In the genomic region with DNA sequence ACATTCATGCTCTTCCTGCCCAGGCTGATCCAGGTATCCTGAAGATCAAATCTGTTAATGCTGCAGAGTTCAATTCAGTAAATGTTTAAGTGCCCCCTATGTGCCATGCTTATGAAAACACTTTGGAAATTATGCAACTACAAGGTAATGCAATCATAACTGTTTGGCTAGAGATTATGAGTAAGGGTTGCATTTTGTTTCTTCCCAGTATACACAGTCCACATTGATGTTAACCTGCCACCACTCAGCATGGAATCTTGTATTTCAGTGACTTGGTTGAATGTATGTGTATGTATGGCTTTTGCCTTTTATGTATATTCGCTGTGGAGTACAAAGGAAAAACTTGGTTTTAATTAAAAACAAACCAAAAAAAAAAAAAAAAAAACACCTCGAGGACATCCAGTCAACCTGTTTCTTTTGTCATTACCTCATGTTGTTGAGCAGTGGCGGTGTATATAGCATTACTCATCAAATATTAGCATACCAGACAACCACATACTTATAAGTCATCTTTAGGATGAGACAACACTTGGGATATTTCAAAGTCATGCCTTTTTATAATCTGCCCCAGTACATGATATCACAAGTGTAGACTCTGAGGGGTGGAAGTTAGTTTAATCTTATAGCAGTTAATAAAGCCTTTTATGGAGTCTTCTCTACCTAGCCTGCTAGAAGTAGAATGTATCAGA, we compare ENCODE assay signal across 2 cellular contexts.
TF ChIP-seq lines count a peak whose summit lies in the region.

No MANE protein-coding gene starts in this region.

TF ChIP-seq in IMR-90, 13 proteins besides CTCF, POLR2A, EP300 and RAD21 (continued from another document):
- TF ChIP-seq MAFK (IDR thresholded peaks at IDR 0.05; ENCODE audit: low read depth, low read length), result peak; percentile 60
- TF ChIP-seq RFX5 (IDR thresholded peaks at IDR 0.05; ENCODE audit: low read depth, low read length), result no peak
- peak; percentile 92 for TF ChIP-seq CEBPB (IDR thresholded peaks at IDR 0.05; ENCODE audit: low read depth, low read length)

TF ChIP-seq in GM12878, 131 proteins besides CTCF, POLR2A, EP300 and RAD21:
- TF ChIP-seq, protein P1, sequence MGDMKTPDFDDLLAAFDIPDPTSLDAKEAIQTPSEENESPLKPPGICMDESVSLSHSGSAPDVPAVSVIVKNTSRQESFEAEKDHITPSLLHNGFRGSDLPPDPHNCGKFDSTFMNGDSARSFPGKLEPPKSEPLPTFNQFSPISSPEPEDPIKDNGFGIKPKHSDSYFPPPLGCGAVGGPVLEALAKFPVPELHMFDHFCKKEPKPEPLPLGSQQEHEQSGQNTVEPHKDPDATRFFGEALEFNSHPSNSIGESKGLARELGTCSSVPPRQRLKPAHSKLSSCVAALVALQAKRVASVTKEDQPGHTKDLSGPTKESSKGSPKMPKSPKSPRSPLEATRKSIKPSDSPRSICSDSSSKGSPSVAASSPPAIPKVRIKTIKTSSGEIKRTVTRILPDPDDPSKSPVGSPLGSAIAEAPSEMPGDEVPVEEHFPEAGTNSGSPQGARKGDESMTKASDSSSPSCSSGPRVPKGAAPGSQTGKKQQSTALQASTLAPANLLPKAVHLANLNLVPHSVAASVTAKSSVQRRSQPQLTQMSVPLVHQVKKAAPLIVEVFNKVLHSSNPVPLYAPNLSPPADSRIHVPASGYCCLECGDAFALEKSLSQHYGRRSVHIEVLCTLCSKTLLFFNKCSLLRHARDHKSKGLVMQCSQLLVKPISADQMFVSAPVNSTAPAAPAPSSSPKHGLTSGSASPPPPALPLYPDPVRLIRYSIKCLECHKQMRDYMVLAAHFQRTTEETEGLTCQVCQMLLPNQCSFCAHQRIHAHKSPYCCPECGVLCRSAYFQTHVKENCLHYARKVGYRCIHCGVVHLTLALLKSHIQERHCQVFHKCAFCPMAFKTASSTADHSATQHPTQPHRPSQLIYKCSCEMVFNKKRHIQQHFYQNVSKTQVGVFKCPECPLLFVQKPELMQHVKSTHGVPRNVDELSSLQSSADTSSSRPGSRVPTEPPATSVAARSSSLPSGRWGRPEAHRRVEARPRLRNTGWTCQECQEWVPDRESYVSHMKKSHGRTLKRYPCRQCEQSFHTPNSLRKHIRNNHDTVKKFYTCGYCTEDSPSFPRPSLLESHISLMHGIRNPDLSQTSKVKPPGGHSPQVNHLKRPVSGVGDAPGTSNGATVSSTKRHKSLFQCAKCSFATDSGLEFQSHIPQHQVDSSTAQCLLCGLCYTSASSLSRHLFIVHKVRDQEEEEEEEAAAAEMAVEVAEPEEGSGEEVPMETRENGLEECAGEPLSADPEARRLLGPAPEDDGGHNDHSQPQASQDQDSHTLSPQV (IDR thresholded peaks at IDR 0.05), result no peak
- TF ChIP-seq E2F4 (IDR thresholded peaks at IDR 0.05; ENCODE audit: low read depth, low read length) (no peak), CHD4 (IDR thresholded peaks at IDR 0.05) (no peak), IKZF1 (conservative IDR thresholded peaks at IDR 0.05) (no peak), CEBPZ (IDR thresholded peaks at IDR 0.05; ENCODE audit: low read depth, low read length) (no peak), PKNOX1 (IDR thresholded peaks at IDR 0.05) (no peak), ZNF207 (IDR thresholded peaks at IDR 0.05; ENCODE audit: borderline replicate concordance) (no peak), TAF1 (IDR thresholded peaks at IDR 0.05; ENCODE audit: borderline replicate concordance, low read depth, low read length) (no peak), CBX3 (IDR thresholded peaks at IDR 0.05; ENCODE audit: borderline replicate concordance, low read depth) (no peak), BCL11A (IDR thresholded peaks at IDR 0.05; ENCODE audit: low read depth, low read length) (no peak)
